Comparison of ENCODE assay signal across 17 cellular contexts in genomic region chr5:122237906-122238305, GRCh38.
"Had no signal": no experiment of that assay in that cellular context is flagged by ENCODE, and none has a peak within 500 bp of the region (broad histone marks: within the 10 kb centered on the region; RNA-seq: fewer than 3 reads in every experiment).

No MANE protein-coding gene starts in this region.

- H3K4me3 ChIP-seq: cardiac muscle cell, hepatocyte, sigmoid colon, thoracic aorta, upper lobe of left lung had no signal

- H3K27ac ChIP-seq: cardiac muscle cell, hepatocyte, neutrophil, parathyroid adenoma, sigmoid colon, thoracic aorta, upper lobe of left lung had no signal

- H3K27me3 ChIP-seq: cardiac muscle cell, hepatocyte, neutrophil, sigmoid colon, upper lobe of left lung had no signal

- ATAC-seq: activated CD4-positive, alpha-beta T cell treated with anti-CD3 and anti-CD28 coated beads for 36 hours; effector memory CD8-positive, alpha-beta T cell; left cardiac atrium; natural killer cell; stimulated activated naive B cell treated with anti-CD40 and anti-IgM and Interleukin-4, amounts not matched to agents 10 μg/mL and 1 μg/mL and 100 μg/mL, for 72 hours; WTC11 had no signal

- DNase-seq: activated CD4-positive, alpha-beta T cell treated with anti-CD3 and anti-CD28 coated beads for 36 hours; activated CD4-positive, alpha-beta T cell treated with anti-CD3 and anti-CD28 coated beads, Interleukin-2, amount 50 U/mL, for 48 hours; activated gamma-delta T cell treated with Interleukin-2 at 50 U/mL for 16 hours; effector memory CD8-positive, alpha-beta T cell; foreskin fibroblast; left cardiac atrium; natural killer cell; sigmoid colon; stimulated activated CD4-positive, alpha-beta T cell treated with anti-CD3 and anti-CD28 coated beads, Interleukin-4, amount 100 ng/mL, for 4 hours; stimulated activated naive B cell treated with anti-CD40 and anti-IgM and Interleukin-4, amounts not matched to agents 10 μg/mL and 1 μg/mL and 100 μg/mL, for 72 hours; upper lobe of left lung had no signal

- H3K4me1 ChIP-seq: parathyroid adenoma, upper lobe of left lung had no signal

- H3K9me3 ChIP-seq: neutrophil, sigmoid colon, upper lobe of left lung had no signal

- H3K36me3 ChIP-seq: cardiac muscle cell, neutrophil, sigmoid colon, thoracic aorta, upper lobe of left lung had no signal
